Comparison of ENCODE assay signal across 1 cellular context in the genomic region with DNA sequence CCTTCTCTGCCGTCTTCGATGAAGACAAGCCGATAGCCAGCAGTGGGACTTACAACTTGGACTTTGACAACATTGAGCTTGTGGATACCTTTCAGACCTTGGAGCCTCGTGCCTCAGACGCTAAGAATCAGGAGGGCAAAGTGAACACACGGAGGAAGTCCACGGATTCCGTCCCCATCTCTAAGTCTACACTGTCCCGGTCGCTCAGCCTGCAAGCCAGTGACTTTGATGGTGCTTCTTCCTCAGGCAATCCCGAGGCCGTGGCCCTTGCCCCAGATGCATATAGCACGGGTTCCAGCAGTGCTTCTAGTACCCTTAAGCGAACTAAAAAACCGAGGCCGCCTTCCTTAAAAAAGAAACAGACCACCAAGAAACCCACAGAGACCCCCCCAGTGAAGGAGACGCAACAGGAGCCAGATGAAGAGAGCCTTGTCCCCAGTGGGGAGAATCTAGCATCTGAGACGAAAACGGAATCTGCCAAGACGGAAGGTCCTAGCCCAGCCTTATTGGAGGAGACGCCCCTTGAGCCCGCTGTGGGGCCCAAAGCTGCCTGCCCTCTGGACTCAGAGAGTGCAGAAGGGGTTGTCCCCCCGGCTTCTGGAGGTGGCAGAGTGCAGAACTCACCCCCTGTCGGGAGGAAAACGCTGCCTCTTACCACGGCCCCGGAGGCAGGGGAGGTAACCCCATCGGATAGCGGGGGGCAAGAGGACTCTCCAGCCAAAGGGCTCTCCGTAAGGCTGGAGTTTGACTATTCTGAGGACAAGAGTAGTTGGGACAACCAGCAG.
TF ChIP-seq lines count a peak whose summit lies in the region.

No MANE protein-coding gene starts in this region.

TF ChIP-seq in endothelial cell of umbilical vein, 7 proteins besides CTCF, POLR2A, EP300 and RAD21 (continued from another document):
- TF ChIP-seq, protein P1, sequence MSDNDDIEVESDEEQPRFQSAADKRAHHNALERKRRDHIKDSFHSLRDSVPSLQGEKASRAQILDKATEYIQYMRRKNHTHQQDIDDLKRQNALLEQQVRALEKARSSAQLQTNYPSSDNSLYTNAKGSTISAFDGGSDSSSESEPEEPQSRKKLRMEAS (IDR thresholded peaks at IDR 0.05; ENCODE audit: insufficient read depth, insufficient read length), result no peak
- TF ChIP-seq MYC (IDR thresholded peaks at IDR 0.05; ENCODE audit: low read depth, low read length), result no peak
- no peak for TF ChIP-seq JUN (IDR thresholded peaks at IDR 0.05; ENCODE audit: borderline replicate concordance, insufficient read depth, insufficient read length, low read depth)
- TF ChIP-seq POLR2AphosphoS5 (IDR thresholded peaks at IDR 0.05; ENCODE audit: insufficient read depth, low read depth, low read length), result no peak
- no peak for TF ChIP-seq FOS (IDR thresholded peaks at IDR 0.05; ENCODE audit: borderline replicate concordance, insufficient read depth, low read length)
- no peak for TF ChIP-seq GATA2 (IDR thresholded peaks at IDR 0.05; ENCODE audit: insufficient read depth, insufficient read length, low read depth, low read length)
